25 cellular contexts compared by ENCODE assay signal in the genomic region with DNA sequence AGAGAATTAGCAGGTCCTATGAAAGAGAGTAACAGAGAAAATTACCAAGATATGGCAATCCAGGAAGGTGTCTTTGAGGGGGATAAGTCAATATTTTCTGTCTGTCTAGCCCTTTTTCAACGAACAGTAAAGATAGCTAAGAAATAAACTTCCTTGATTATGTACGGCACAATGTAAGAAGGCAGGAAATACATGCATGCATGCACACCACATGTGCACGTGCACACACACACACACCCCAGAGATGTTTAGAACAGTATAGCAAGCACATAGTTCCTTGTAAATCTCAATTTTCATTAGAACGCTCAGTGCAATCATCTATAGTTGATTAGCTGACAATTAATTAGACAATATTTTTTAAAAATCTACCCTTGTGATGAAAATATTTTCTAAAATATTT.
A peak's percentile ranks its signal among the peaks of the same experiment; 100 is the strongest.
DNase-seq lines count a peak whose midpoint lies in the region; ATAC-seq and TF ChIP-seq lines count a peak whose summit lies in the region.
"Had no signal": no experiment of that assay in that cellular context is flagged by ENCODE, and none has a peak within 500 bp of the region (broad histone marks: within the 10 kb centered on the region; RNA-seq: fewer than 3 reads in every experiment).

No MANE protein-coding gene starts in this region.

- H3K4me3 Mint-ChIP-seq in activated CD8-positive, alpha-beta T cell treated with anti-CD3 and anti-CD28 coated beads for 36 hours, result no peak overlapping the region
- no peak overlapping the region for H3K4me3 Mint-ChIP-seq in activated CD8-positive, alpha-beta T cell treated with anti-CD3 and anti-CD28 coated beads, Interleukin-2, amount 10 ng/mL, durations not matched to agents 7 days and 5 days
- no peak overlapping the region for H3K4me3 Mint-ChIP-seq in stimulated activated naive B cell treated with anti-CD40 and anti-IgM and Interleukin-4, amounts not matched to agents 10 μg/mL and 1 μg/mL and 100 μg/mL, for 72 hours
- H3K4me3 Mint-ChIP-seq: CD14-positive monocyte; CD4-positive, alpha-beta memory T cell; CD4-positive, CD25-positive, alpha-beta regulatory T cell; CD8-positive, alpha-beta memory T cell had no signal

- no peak for TF ChIP-seq CTCF in activated CD8-positive, alpha-beta T cell treated with anti-CD3 and anti-CD28 coated beads for 36 hours (IDR thresholded peaks at IDR 0.05)
- no peak for TF ChIP-seq CTCF in esophagus squamous epithelium (IDR thresholded peaks at IDR 0.05)

- peak; percentile 5 for DNase-seq in activated CD8-positive, alpha-beta T cell treated with anti-CD3 and anti-CD28 coated beads for 36 hours
- DNase-seq in activated CD8-positive, alpha-beta T cell treated with anti-CD3 and anti-CD28 coated beads, Interleukin-2, amount 10 ng/mL, durations not matched to agents 7 days and 5 days, result no peak
- DNase-seq in Jurkat, Clone E6-1 (ENCODE audit: low read depth, low spot score), result peak; percentile 65
- DNase-seq in stimulated activated naive B cell treated with anti-CD40 and anti-IgM and Interleukin-4, amounts not matched to agents 10 μg/mL and 1 μg/mL and 100 μg/mL, for 72 hours, result no peak
- DNase-seq in central memory CD4-positive, alpha-beta T cell, result no peak
- no peak for DNase-seq in esophagus squamous epithelium (lab: John Stamatoyannopoulos, UW)
- DNase-seq: AML-193; BE2C; C1 segment of cervical spinal cord; Caco-2; Calu3; CD4-positive, alpha-beta memory T cell; CD4-positive, CD25-positive, alpha-beta regulatory T cell; CD8-positive, alpha-beta memory T cell; DMS53; DMS79; DND-41; EL; GDM1 had no signal

- no peak overlapping the region; a peak in 1 of 22 replicates for H3K27ac ChIP-seq in BLaER1 treated with 17β-estradiol and CSF1 and Interleukin-3, amounts not matched to agents 10 nM and 100 nM
- no peak overlapping the region for H3K27ac ChIP-seq in esophagus squamous epithelium
- H3K27ac ChIP-seq: 22Rv1, A549 had no signal

- intact Hi-C loops in activated CD8-positive, alpha-beta T cell treated with anti-CD3 and anti-CD28 coated beads for 36 hours (cut with micrococcal nuclease), result loop anchor here (10.0 kb wide), 1 partner anchor 53 kb away; no protein-coding TSS in a partner anchor
- intact Hi-C loops in esophagus squamous epithelium (cut with DNase I), result no loop called here

- H3K36me3 ChIP-seq in BLaER1 treated with 17β-estradiol and CSF1 and Interleukin-3, amounts not matched to agents 10 nM and 100 nM, result no peaks in the 10 kb centered on the region
- no peaks in the 10 kb centered on the region for H3K36me3 ChIP-seq in esophagus squamous epithelium
- H3K36me3 ChIP-seq: BE2C had no signal

- no peaks in the 10 kb centered on the region for H3K27me3 ChIP-seq in BLaER1 treated with 17β-estradiol and CSF1 and Interleukin-3, amounts not matched to agents 10 nM and 100 nM
- no peaks in the 10 kb centered on the region for H3K27me3 ChIP-seq in esophagus squamous epithelium
- H3K27me3 ChIP-seq: BE2C had no signal

- H3K27me3 Mint-ChIP-seq in activated CD8-positive, alpha-beta T cell treated with anti-CD3 and anti-CD28 coated beads for 36 hours, result peaks cover 19% of the 10 kb centered on the region
- H3K27me3 Mint-ChIP-seq in activated CD8-positive, alpha-beta T cell treated with anti-CD3 and anti-CD28 coated beads, Interleukin-2, amount 10 ng/mL, durations not matched to agents 7 days and 5 days (ENCODE audit: low read depth), result peaks cover 24% of the 10 kb centered on the region
- H3K27me3 Mint-ChIP-seq in stimulated activated naive B cell treated with anti-CD40 and anti-IgM and Interleukin-4, amounts not matched to agents 10 μg/mL and 1 μg/mL and 100 μg/mL, for 72 hours, result no peaks in the 10 kb centered on the region
- H3K27me3 Mint-ChIP-seq: CD4-positive, alpha-beta memory T cell; CD4-positive, CD25-positive, alpha-beta regulatory T cell had no signal

- no peaks in the 10 kb centered on the region for H3K9me3 Mint-ChIP-seq in activated CD8-positive, alpha-beta T cell treated with anti-CD3 and anti-CD28 coated beads for 36 hours
- no peaks in the 10 kb centered on the region for H3K9me3 Mint-ChIP-seq in activated CD8-positive, alpha-beta T cell treated with anti-CD3 and anti-CD28 coated beads, Interleukin-2, amount 10 ng/mL, durations not matched to agents 7 days and 5 days (ENCODE audit: insufficient read depth)
- H3K9me3 Mint-ChIP-seq in stimulated activated naive B cell treated with anti-CD40 and anti-IgM and Interleukin-4, amounts not matched to agents 10 μg/mL and 1 μg/mL and 100 μg/mL, for 72 hours, result no peaks in the 10 kb centered on the region

- CTCF ChIA-PET in activated CD8-positive, alpha-beta T cell treated with anti-CD3 and anti-CD28 coated beads for 36 hours (lab: Charles Lee), result interaction anchor here (1.3 kb wide), 1 partner anchor 193 kb away, joined by 3 read pairs; no protein-coding TSS in a partner anchor
- CTCF ChIA-PET in activated CD8-positive, alpha-beta T cell treated with anti-CD3 and anti-CD28 coated beads, Interleukin-2, amount 10 ng/mL, durations not matched to agents 7 days and 5 days (lab: Charles Lee), result no interaction called here

- H3K9me3 ChIP-seq in BLaER1 treated with 17β-estradiol and CSF1 and Interleukin-3, amounts not matched to agents 10 nM and 100 nM (replicated peaks in 1 of 11), result peaks cover 0 to 7% (median 0%) of the 10 kb centered on the region in 11 experiments; a peak in 4 of 22 replicates
- no peaks in the 10 kb centered on the region for H3K9me3 ChIP-seq in esophagus squamous epithelium
- H3K9me3 ChIP-seq: A549, BE2C, Caco-2 had no signal

- no peaks in the 10 kb centered on the region for H3K36me3 Mint-ChIP-seq in activated CD8-positive, alpha-beta T cell treated with anti-CD3 and anti-CD28 coated beads for 36 hours (ENCODE audit: low read depth)
- H3K36me3 Mint-ChIP-seq in activated CD8-positive, alpha-beta T cell treated with anti-CD3 and anti-CD28 coated beads, Interleukin-2, amount 10 ng/mL, durations not matched to agents 7 days and 5 days (ENCODE audit: low read depth), result no peaks in the 10 kb centered on the region
- no peaks in the 10 kb centered on the region for H3K36me3 Mint-ChIP-seq in stimulated activated naive B cell treated with anti-CD40 and anti-IgM and Interleukin-4, amounts not matched to agents 10 μg/mL and 1 μg/mL and 100 μg/mL, for 72 hours
- H3K36me3 Mint-ChIP-seq: CD14-positive monocyte; CD4-positive, alpha-beta memory T cell; CD4-positive, CD25-positive, alpha-beta regulatory T cell had no signal

- no peak for TF ChIP-seq POLR2A in esophagus squamous epithelium (IDR thresholded peaks at IDR 0.05)

- H3K4me2 ChIP-seq in BLaER1 treated with 17β-estradiol and CSF1 and Interleukin-3, amounts not matched to agents 10 nM and 100 nM, result peak overlapping the region in 9 of 11 experiments; percentile 8 to 61 (median 40); a peak in 15 of 22 replicates
- H3K4me2 ChIP-seq: A549 had no signal

- ATAC-seq in activated CD8-positive, alpha-beta T cell treated with anti-CD3 and anti-CD28 coated beads for 36 hours, result no peak
- no peak for ATAC-seq in activated CD8-positive, alpha-beta T cell treated with anti-CD3 and anti-CD28 coated beads, Interleukin-2, amount 10 ng/mL, durations not matched to agents 7 days and 5 days
- ATAC-seq in stimulated activated naive B cell treated with anti-CD40 and anti-IgM and Interleukin-4, amounts not matched to agents 10 μg/mL and 1 μg/mL and 100 μg/mL, for 72 hours (replicated peaks), result peak; percentile 48 to 63
- ATAC-seq in GM18867 (IDR thresholded peaks at IDR 0.05; ENCODE audit: unreplicated experiment), result no peak
- ATAC-seq: A549, GM12878 had no signal

- POLR2A ChIA-PET in activated CD8-positive, alpha-beta T cell treated with anti-CD3 and anti-CD28 coated beads for 36 hours (lab: Charles Lee), result no interaction called here
- POLR2A ChIA-PET in activated CD8-positive, alpha-beta T cell treated with anti-CD3 and anti-CD28 coated beads, Interleukin-2, amount 10 ng/mL, durations not matched to agents 7 days and 5 days (lab: Charles Lee), result no interaction called here

- WGBS in esophagus squamous epithelium, 2 donors, result 70 to 73% methylated on average over 4 of the region's 4 CpGs

- peaks cover 16% of the 10 kb centered on the region for H3K4me1 Mint-ChIP-seq in activated CD8-positive, alpha-beta T cell treated with anti-CD3 and anti-CD28 coated beads for 36 hours (ENCODE audit: low read depth)
- peaks cover 6% of the 10 kb centered on the region for H3K4me1 Mint-ChIP-seq in activated CD8-positive, alpha-beta T cell treated with anti-CD3 and anti-CD28 coated beads, Interleukin-2, amount 10 ng/mL, durations not matched to agents 7 days and 5 days (ENCODE audit: low read depth)
- peaks cover 9 to 32% of the 10 kb centered on the region in 2 donors for H3K4me1 Mint-ChIP-seq in stimulated activated naive B cell treated with anti-CD40 and anti-IgM and Interleukin-4, amounts not matched to agents 10 μg/mL and 1 μg/mL and 100 μg/mL, for 72 hours
- H3K4me1 Mint-ChIP-seq: CD14-positive monocyte; CD4-positive, alpha-beta memory T cell; CD4-positive, CD25-positive, alpha-beta regulatory T cell; CD8-positive, alpha-beta memory T cell had no signal

- peaks cover 6 to 18% (median 13%) of the 10 kb centered on the region in 10 experiments; a peak in 19 of 20 replicates for H3K4me1 ChIP-seq in BLaER1 treated with 17β-estradiol and CSF1 and Interleukin-3, amounts not matched to agents 10 nM and 100 nM
- H3K4me1 ChIP-seq in esophagus squamous epithelium, result no peaks in the 10 kb centered on the region
- H3K4me1 ChIP-seq: A549, BE2C, Caco-2 had no signal

- no peak overlapping the region for H3K9ac ChIP-seq in BLaER1 treated with 17β-estradiol and CSF1 and Interleukin-3, amounts not matched to agents 10 nM and 100 nM

- H4K20me1 ChIP-seq in BLaER1 treated with 17β-estradiol and CSF1 and Interleukin-3, amounts not matched to agents 10 nM and 100 nM, result no peaks in the 10 kb centered on the region

- H3K4me3 ChIP-seq in BLaER1 treated with 17β-estradiol and CSF1 and Interleukin-3, amounts not matched to agents 10 nM and 100 nM, result no peak overlapping the region
- peak overlapping the region; percentile 27 for H3K4me3 ChIP-seq in Jurkat, Clone E6-1 (ENCODE audit: low read length)
- H3K4me3 ChIP-seq in esophagus squamous epithelium, result no peak overlapping the region
- H3K4me3 ChIP-seq: A549, GM12878 had no signal

- no peak overlapping the region for H3K27ac Mint-ChIP-seq in activated CD8-positive, alpha-beta T cell treated with anti-CD3 and anti-CD28 coated beads for 36 hours
- H3K27ac Mint-ChIP-seq in activated CD8-positive, alpha-beta T cell treated with anti-CD3 and anti-CD28 coated beads, Interleukin-2, amount 10 ng/mL, durations not matched to agents 7 days and 5 days, result no peak overlapping the region
- no peak overlapping the region for H3K27ac Mint-ChIP-seq in stimulated activated naive B cell treated with anti-CD40 and anti-IgM and Interleukin-4, amounts not matched to agents 10 μg/mL and 1 μg/mL and 100 μg/mL, for 72 hours
- H3K27ac Mint-ChIP-seq: CD14-positive monocyte; CD4-positive, alpha-beta memory T cell; CD8-positive, alpha-beta memory T cell had no signal

Comparison
In these comparisons a context has a peak if more than half of its experiments do, and no peak if none do; other contexts are left out.
1. DNase-seq: peak in activated CD8-positive, alpha-beta T cell treated with anti-CD3 and anti-CD28 coated beads for 36 hours (single experiment) and Jurkat, Clone E6-1 (single experiment); none in activated CD8-positive, alpha-beta T cell treated with anti-CD3 and anti-CD28 coated beads, Interleukin-2, amount 10 ng/mL, durations not matched to agents 7 days and 5 days (single experiment), stimulated activated naive B cell treated with anti-CD40 and anti-IgM and Interleukin-4, amounts not matched to agents 10 μg/mL and 1 μg/mL and 100 μg/mL, for 72 hours (single experiment), central memory CD4-positive, alpha-beta T cell (single experiment) and esophagus squamous epithelium (single experiment).
2. ATAC-seq: peak in stimulated activated naive B cell treated with anti-CD40 and anti-IgM and Interleukin-4, amounts not matched to agents 10 μg/mL and 1 μg/mL and 100 μg/mL, for 72 hours (2 of 2); none in activated CD8-positive, alpha-beta T cell treated with anti-CD3 and anti-CD28 coated beads for 36 hours (single experiment), activated CD8-positive, alpha-beta T cell treated with anti-CD3 and anti-CD28 coated beads, Interleukin-2, amount 10 ng/mL, durations not matched to agents 7 days and 5 days (single experiment) and GM18867 (single experiment).